15 cellular contexts compared by ENCODE assay signal in the genomic region with DNA sequence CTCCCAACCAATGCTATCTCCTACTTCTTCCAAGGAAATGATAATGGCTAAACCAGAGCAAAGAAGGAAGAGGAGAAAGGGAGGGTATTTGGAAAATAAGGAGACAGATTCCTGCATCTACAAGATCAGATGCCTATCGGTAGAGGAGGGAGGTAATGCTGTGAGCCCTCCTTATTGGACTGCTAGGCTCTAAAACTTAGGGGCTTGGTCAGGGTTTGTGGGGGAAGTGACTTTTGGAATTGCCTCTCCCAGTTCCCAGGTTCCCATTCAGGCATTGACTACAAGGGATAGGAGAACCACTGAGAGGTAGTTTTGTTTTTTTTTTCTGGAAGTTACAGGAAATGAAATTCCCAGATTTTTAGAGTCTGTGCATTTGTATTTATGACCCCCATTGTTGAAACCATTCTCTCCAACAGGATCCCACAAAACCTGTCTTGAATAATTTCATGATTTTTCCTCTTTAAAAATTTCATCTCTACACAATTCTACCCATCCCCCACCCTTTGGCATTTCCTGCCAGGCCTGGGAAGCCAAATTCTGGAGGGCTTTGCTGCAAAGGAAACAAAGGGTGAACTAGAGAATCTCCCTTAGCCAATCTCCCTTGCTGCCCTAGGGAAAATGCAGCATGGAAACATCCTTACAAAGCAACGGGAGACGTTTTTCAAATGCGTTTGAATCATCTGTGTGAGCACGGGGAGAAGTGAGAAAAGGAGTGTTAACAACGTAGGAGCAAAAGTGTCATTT.
DNase-seq lines count a peak whose midpoint lies in the region; ATAC-seq, FAIRE-seq and TF ChIP-seq lines count a peak whose summit lies in the region.
"Had no signal": no experiment of that assay in that cellular context is flagged by ENCODE, and none has a peak within 500 bp of the region (broad histone marks: within the 10 kb centered on the region; RNA-seq: fewer than 3 reads in every experiment).

No MANE protein-coding gene starts in this region.

- H4K8ac ChIP-seq in mesenchymal stem cell (ENCODE audit: low read length), result peak overlapping the region; percentile 73

- no peaks in the 10 kb centered on the region for H3K9me3 ChIP-seq in liver (ENCODE audit: control insufficient read depth in 4 of 4, low read length in 3 of 4)
- H3K9me3 ChIP-seq in HepG2 (ENCODE audit: low read length), result no peaks in the 10 kb centered on the region
- no peaks in the 10 kb centered on the region for H3K9me3 ChIP-seq in endodermal cell (ENCODE audit: control insufficient read depth, low read length)
- no peaks in the 10 kb centered on the region for H3K9me3 ChIP-seq in mesenchymal stem cell (ENCODE audit: control insufficient read depth, low read length)
- no peaks in the 10 kb centered on the region for H3K9me3 ChIP-seq in T-helper 17 cell (ENCODE audit: control insufficient read depth, low read length, poor library complexity, severe bottlenecking)

- H3K27me3 ChIP-seq in liver (ENCODE audit: control insufficient read depth in 4 of 4, insufficient read depth in 4 of 4, low read length in 3 of 4), result no peaks in the 10 kb centered on the region
- H3K27me3 ChIP-seq in HepG2 (ENCODE audit: control insufficient read depth in 1 of 2, insufficient read depth in 2 of 2, low read length in 2 of 2), result no peaks in the 10 kb centered on the region
- no peaks in the 10 kb centered on the region for H3K27me3 ChIP-seq in endodermal cell (ENCODE audit: control insufficient read depth, insufficient read depth, low read length, poor library complexity, severe bottlenecking)
- H3K27me3 ChIP-seq in mesenchymal stem cell (ENCODE audit: control insufficient read depth in 1 of 2, insufficient read depth in 1 of 2, low read length in 2 of 2), result no peaks in the 10 kb centered on the region

- H3K23ac ChIP-seq in mesenchymal stem cell (ENCODE audit: low read length in 2 of 2), result no peak overlapping the region

- peaks cover 31% of the 10 kb centered on the region for H3K4me1 Mint-ChIP-seq in endodermal cell
- peaks cover 8% of the 10 kb centered on the region for H3K4me1 Mint-ChIP-seq in T-helper 17 cell

- H3K4me1 ChIP-seq in liver (ENCODE audit: control insufficient read depth in 4 of 4, insufficient read depth in 4 of 4, low read length in 3 of 4) (peaks cover 1 to 16% (median 14%) of the 10 kb centered on the region in 4 donors), HepG2 (ENCODE audit: insufficient read depth, low read length) (no peaks in the 10 kb centered on the region), endodermal cell (ENCODE audit: control insufficient read depth, insufficient read depth, low read length) (peaks cover 10% of the 10 kb centered on the region), mesenchymal stem cell (ENCODE audit: control insufficient read depth, insufficient read depth, low read depth, low read length) (peaks cover 5% of the 10 kb centered on the region)

- H3K14ac ChIP-seq in mesenchymal stem cell (ENCODE audit: low read length in 2 of 2), result no peak overlapping the region

- no peak overlapping the region for H3K27ac ChIP-seq in liver (ENCODE audit: low read depth in 1 of 2, low read length in 2 of 2)
- H3K27ac ChIP-seq in HepG2 (ENCODE audit: extremely low read length, insufficient read depth, low read length), result no peak overlapping the region
- no peak overlapping the region for H3K27ac ChIP-seq in endodermal cell (ENCODE audit: low read depth, low read length)
- H3K27ac ChIP-seq in mesenchymal stem cell (ENCODE audit: low read length, poor library complexity, severe bottlenecking), result peak overlapping the region; percentile 44

- H2BK12ac ChIP-seq in mesenchymal stem cell (ENCODE audit: low read length in 2 of 2), result no peak overlapping the region

- H3K27ac Mint-ChIP-seq in endodermal cell, result peak overlapping the region; percentile 57
- no peak overlapping the region for H3K27ac Mint-ChIP-seq in T-helper 17 cell
- H3K27ac Mint-ChIP-seq: T-cell had no signal

- no peak for TF ChIP-seq POLR2A in HepG2 (IDR thresholded peaks at IDR 0.05; ENCODE audit: insufficient read depth in 1 of 2, low read depth in 2 of 2, low read length in 2 of 2)

- no peaks in the 10 kb centered on the region for H3K27me3 Mint-ChIP-seq in endodermal cell (ENCODE audit: insufficient read depth)
- H3K27me3 Mint-ChIP-seq in T-helper 17 cell, result no peaks in the 10 kb centered on the region
- H3K27me3 Mint-ChIP-seq: T-cell had no signal

- no peak overlapping the region for H4K91ac ChIP-seq in mesenchymal stem cell (ENCODE audit: low read length)

- H3K4me2 ChIP-seq in HepG2 (ENCODE audit: low read depth, low read length), result no peak overlapping the region
- H3K4me2 ChIP-seq in mesenchymal stem cell (ENCODE audit: low read length, poor library complexity, severe bottlenecking), result no peak overlapping the region

- H3K36me3 Mint-ChIP-seq in endodermal cell (ENCODE audit: low read depth), result no peaks in the 10 kb centered on the region
- H3K36me3 Mint-ChIP-seq in T-helper 17 cell (ENCODE audit: low read depth), result peaks cover 9% of the 10 kb centered on the region

- peaks cover 1 to 12% (median 4%) of the 10 kb centered on the region in 4 donors for H3K36me3 ChIP-seq in liver (ENCODE audit: control insufficient read depth in 4 of 4, insufficient read depth in 3 of 4, low read depth in 1 of 4, low read length in 3 of 4)
- H3K36me3 ChIP-seq in HepG2 (replicated peaks in 1 of 2; ENCODE audit: control insufficient read depth in 1 of 2, insufficient read depth in 2 of 2, low read length in 2 of 2), result no peaks in the 10 kb centered on the region
- no peaks in the 10 kb centered on the region for H3K36me3 ChIP-seq in endodermal cell (ENCODE audit: control insufficient read depth, insufficient read depth, low read length)
- H3K36me3 ChIP-seq in mesenchymal stem cell (ENCODE audit: control insufficient read depth in 1 of 2, insufficient read depth in 2 of 2, low read depth in 1 of 2, low read length in 2 of 2), result peaks cover 0 to 73% of the 10 kb centered on the region in 2 experiments

- in situ Hi-C loops in HepG2 (cut with HindIII; ENCODE audit: extremely low pct_ligation_motif_present, low pct_unique_long_range_greater_than_20kb), result loop anchor here (10.0 kb wide), 1 partner anchor 350 kb away; no protein-coding TSS in a partner anchor

- H2BK120ac ChIP-seq in mesenchymal stem cell (ENCODE audit: low read depth, low read length), result no peak overlapping the region

- WGBS in liver, result 71% methylated on average over 6 of the region's 6 CpGs
- WGBS in HepG2 (ENCODE audit: low lambda C conversion rate), result 91% methylated on average over 6 of the region's 6 CpGs
- 23 to 25% methylated on average over 2 to 6 of the region's 6 CpGs for WGBS in endodermal cell (ENCODE audit: insufficient coverage in 1 of 2, insufficient read length in 1 of 2), 2 experiments
- 20% methylated on average over 5 of the region's 6 CpGs for WGBS in mesenchymal stem cell

- no peaks in the 10 kb centered on the region for H3K79me1 ChIP-seq in mesenchymal stem cell (replicated peaks; ENCODE audit: low read length, poor library complexity, severe bottlenecking)

- CTCF ChIA-PET in HepG2 (lab: Yijun Ruan, JAX; ENCODE audit: low intra/inter-chr PET ratio, low total read pairs), result no interaction called here

- H3K4ac ChIP-seq in mesenchymal stem cell (ENCODE audit: low read depth in 1 of 2, low read length in 2 of 2), result no peak overlapping the region

- no peaks in the 10 kb centered on the region for H4K20me1 ChIP-seq in HepG2 (ENCODE audit: insufficient read depth, low read length)

- H3K4me3 Mint-ChIP-seq in endodermal cell (no peak overlapping the region), T-helper 17 cell (no peak overlapping the region)
- H3K4me3 Mint-ChIP-seq: T-cell had no signal

- POLR2A ChIA-PET in HepG2 (lab: Yijun Ruan, JAX), result no interaction called here

- no TSS peak for BruUV-seq in HepG2 (replicated peaks; lab: Mats Ljungman, UMichigan)

- no peaks in the 10 kb centered on the region for H3K9me3 Mint-ChIP-seq in endodermal cell
- H3K9me3 Mint-ChIP-seq: T-cell had no signal

- H3K9ac ChIP-seq in liver (ENCODE audit: low read depth in 1 of 2, low read length in 2 of 2) (no peak overlapping the region), HepG2 (ENCODE audit: insufficient read depth, low read depth, low read length) (no peak overlapping the region), endodermal cell (ENCODE audit: extremely low read depth, low read length, poor library complexity, severe bottlenecking) (no peak overlapping the region), mesenchymal stem cell (ENCODE audit: low read length) (no peak overlapping the region)

- no peak for TF ChIP-seq CTCF in liver (IDR thresholded peaks at IDR 0.05; ENCODE audit: low read depth, low read length, missing input control)
- no peak for TF ChIP-seq CTCF in HepG2 (CRISPR knock-in tag; IDR thresholded peaks at IDR 0.05)
- TF ChIP-seq CTCF in endodermal cell (conservative IDR thresholded peaks at IDR 0.05), result no peak

- FAIRE-seq in HepG2 (lab: Jason Lieb, UNC) (no peak), GM19239 (lab: Jason Lieb, UNC) (no peak)
- FAIRE-seq: G401.6, H54 had no signal

- no peak overlapping the region for H2AFZ ChIP-seq in HepG2 (ENCODE audit: low read length)
- H2AFZ ChIP-seq in mesenchymal stem cell (ENCODE audit: low read depth, low read length), result no peak overlapping the region

- DNase-seq in HepG2 (ENCODE audit: low spot score) (no peak), endodermal cell (peak; percentile 75), mesenchymal stem cell (peak; percentile 39), SHP77 treated with DMSO at 0.1 percent for 48 hours (lab: John Stamatoyannopoulos, UW) (no peak), GM19239 (ENCODE audit: insufficient read length, low spot score) (no peak), globus pallidus (ENCODE audit: low spot score) (no peak), T-helper 17 cell (no peak)
- DNase-seq: amniotic stem cell; NCI-H69; stimulated activated CD4-positive, alpha-beta T cell treated with anti-CD3 and anti-CD28 coated beads, Interleukin-4, amount 100 ng/mL, for 1 hour; substantia nigra; T-cell had no signal

- H2AK5ac ChIP-seq in mesenchymal stem cell (ENCODE audit: low read length, severe bottlenecking), result peak overlapping the region; percentile 55

- intact Hi-C loops in HepG2 (cut with micrococcal nuclease; ENCODE audit: unreplicated experiment), result loop anchor here (5.0 kb wide), 1 partner anchor 282 kb away; the partner anchor contains the start of gene EPAS1

- no peak overlapping the region for H2BK15ac ChIP-seq in mesenchymal stem cell (ENCODE audit: low read depth, poor library complexity, severe bottlenecking)

- no peaks in the 10 kb centered on the region for H3K79me2 ChIP-seq in HepG2 (ENCODE audit: insufficient read depth, low read length)

- H3K4me3 ChIP-seq in liver (ENCODE audit: low read depth in 1 of 3, low read length in 3 of 3) (no peak overlapping the region), HepG2 (replicated peaks in 1 of 3; ENCODE audit: insufficient read depth in 1 of 3, low read depth in 2 of 3, low read length in 3 of 3) (no peak overlapping the region), endodermal cell (ENCODE audit: low read length) (no peak overlapping the region), mesenchymal stem cell (ENCODE audit: insufficient read depth in 1 of 2, low read depth in 1 of 2, low read length in 2 of 2) (no peak overlapping the region)

- no peak overlapping the region for H2BK5ac ChIP-seq in mesenchymal stem cell (ENCODE audit: low read depth, low read length, poor library complexity, severe bottlenecking)

- TF ChIP-seq RAD21 in liver (IDR thresholded peaks at IDR 0.05), result peak; percentile 18 to 35
- TF ChIP-seq RAD21 in HepG2 (CRISPR knock-in tag; IDR thresholded peaks at IDR 0.05), result no peak

- no peak for TF ChIP-seq EP300 in HepG2 (IDR thresholded peaks at IDR 0.05; ENCODE audit: low read depth in 2 of 2, low read length in 2 of 2)
- TF ChIP-seq EP300 in HepG2 (CRISPR knock-in tag; IDR thresholded peaks at IDR 0.05; ENCODE audit: borderline replicate concordance), result no peak

- ATAC-seq in HepG2 (no peak), T-helper 17 cell (no peak)
- ATAC-seq: T-cell had no signal

- H3K18ac ChIP-seq in mesenchymal stem cell (ENCODE audit: low read depth in 1 of 2, low read length in 2 of 2), result peak overlapping the region in 1 of 2 experiments; percentile 43

Comparison
In these comparisons a context has a peak if more than half of its experiments do, and no peak if none do; other contexts are left out.
1. DNase-seq: peak in endodermal cell (single experiment) and mesenchymal stem cell (single experiment); none in HepG2 (single experiment), SHP77 treated with DMSO at 0.1 percent for 48 hours (single experiment), GM19239 (single experiment), globus pallidus (single experiment) and T-helper 17 cell (0 of 3).